ENCODE assay signal across 1 cellular context in genomic region chrX:98338544-98338943, GRCh38.
TF ChIP-seq lines count a peak whose summit lies in the region.

No MANE protein-coding gene starts in this region.

TF ChIP-seq in GM23338, 12 proteins besides CTCF, POLR2A, EP300 and RAD21 (continued from another document):
- TF ChIP-seq ZNF462 (CRISPR knock-in tag; IDR thresholded peaks at IDR 0.05) (no peak), REST (IDR thresholded peaks at IDR 0.05; ENCODE audit: unreplicated experiment) (no peak), EZH2phosphoT487 (IDR thresholded peaks at IDR 0.05; ENCODE audit: unreplicated experiment) (no peak), ZNF331 (CRISPR knock-in tag; IDR thresholded peaks at IDR 0.05; ENCODE audit: low read depth) (no peak), ZNF114 (CRISPR knock-in tag; IDR thresholded peaks at IDR 0.05) (no peak), EZH2 (IDR thresholded peaks at IDR 0.05; ENCODE audit: low read depth, unreplicated experiment) (no peak), STAT1 (IDR thresholded peaks at IDR 0.05; ENCODE audit: unreplicated experiment) (no peak), CREB1 (CRISPR knock-in tag; IDR thresholded peaks at IDR 0.05; ENCODE audit: low read depth) (no peak)
